ENCODE assay signal across 15 cellular contexts in the genomic region with DNA sequence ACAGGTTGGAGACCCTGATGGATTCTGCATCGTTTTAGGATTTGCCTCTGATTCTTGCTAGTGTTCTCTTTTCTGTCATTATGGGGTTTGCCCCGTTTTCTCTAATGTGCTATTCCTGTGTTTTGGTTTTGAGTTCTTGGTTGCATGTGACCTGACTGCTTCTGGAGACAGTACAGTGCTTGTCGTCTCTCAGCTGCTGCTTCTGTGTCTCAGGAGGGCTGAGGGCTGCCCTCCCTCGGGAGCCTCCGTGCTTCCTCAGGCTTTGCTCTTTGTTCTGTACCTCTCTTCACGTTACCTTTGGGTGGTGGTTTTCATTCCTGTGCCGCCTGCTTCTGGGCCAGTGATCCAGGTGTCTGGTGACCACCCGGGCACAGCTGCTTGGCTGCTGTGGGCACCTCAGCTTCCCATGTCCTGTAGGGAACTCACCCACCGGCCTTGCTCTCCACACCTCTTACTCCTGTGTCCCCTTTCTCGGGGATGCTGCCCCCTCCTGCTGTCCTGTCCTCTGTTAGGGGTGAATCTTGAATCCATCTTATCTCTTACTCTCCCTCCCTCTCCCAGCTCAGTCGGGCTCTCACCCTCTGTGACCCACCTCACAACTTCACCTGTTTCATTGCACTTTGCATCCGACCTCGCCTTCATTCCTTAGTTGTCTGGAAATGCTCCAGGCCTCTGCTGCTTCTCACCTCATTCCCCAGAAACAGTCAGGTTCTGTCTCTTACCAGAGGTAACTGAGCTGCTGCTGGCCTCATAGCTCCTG. TPM values are rescaled to one million over a fixed set of nuclear protein-coding genes. Genes with fewer than 3 reads are reported as not detected.
A peak's percentile ranks its signal among the peaks of the same experiment; 100 is the strongest.
DNase-seq lines count a peak whose midpoint lies in the region; ATAC-seq and TF ChIP-seq lines count a peak whose summit lies in the region.
"Had no signal": no experiment of that assay in that cellular context is flagged by ENCODE, and none has a peak within 500 bp of the region (broad histone marks: within the 10 kb centered on the region; RNA-seq: fewer than 3 reads in every experiment).

No MANE protein-coding gene starts in this region.

- POLR2A ChIA-PET in activated CD4-positive, alpha-beta memory T cell treated with anti-CD3 and anti-CD28 coated beads for 36 hours (lab: Charles Lee) = no interaction called here
- POLR2A ChIA-PET in activated CD4-positive, alpha-beta memory T cell treated with anti-CD3 and anti-CD28 coated beads, Interleukin-2, amount 10 ng/mL, durations not matched to agents 7 days and 5 days (lab: Charles Lee) = interaction anchor here (0.8 kb wide), 1 partner anchor 163 kb away, joined by 3 read pairs; no protein-coding TSS in a partner anchor

- H3K36me3 Mint-ChIP-seq in activated CD4-positive, alpha-beta memory T cell treated with anti-CD3 and anti-CD28 coated beads for 36 hours = peaks cover 41% of the 10 kb centered on the region
- peaks cover 69% of the 10 kb centered on the region for H3K36me3 Mint-ChIP-seq in activated CD4-positive, alpha-beta memory T cell treated with anti-CD3 and anti-CD28 coated beads, Interleukin-2, amount 10 ng/mL, durations not matched to agents 7 days and 5 days (ENCODE audit: low read depth)
- peaks cover 59% of the 10 kb centered on the region for H3K36me3 Mint-ChIP-seq in stimulated activated memory B cell treated with anti-CD40 and anti-IgM and Interleukin-4, amounts not matched to agents 10 μg/mL and 1 μg/mL and 100 μg/mL, for 72 hours

- no peak overlapping the region for H3K4me3 Mint-ChIP-seq in activated CD4-positive, alpha-beta memory T cell treated with anti-CD3 and anti-CD28 coated beads for 36 hours
- no peak overlapping the region for H3K4me3 Mint-ChIP-seq in activated CD4-positive, alpha-beta memory T cell treated with anti-CD3 and anti-CD28 coated beads, Interleukin-2, amount 10 ng/mL, durations not matched to agents 7 days and 5 days
- no peak overlapping the region for H3K4me3 Mint-ChIP-seq in stimulated activated memory B cell treated with anti-CD40 and anti-IgM and Interleukin-4, amounts not matched to agents 10 μg/mL and 1 μg/mL and 100 μg/mL, for 72 hours

- peak overlapping the region; percentile 59 for H3K27ac Mint-ChIP-seq in activated CD4-positive, alpha-beta memory T cell treated with anti-CD3 and anti-CD28 coated beads for 36 hours
- H3K27ac Mint-ChIP-seq in activated CD4-positive, alpha-beta memory T cell treated with anti-CD3 and anti-CD28 coated beads, Interleukin-2, amount 10 ng/mL, durations not matched to agents 7 days and 5 days = no peak overlapping the region
- H3K27ac Mint-ChIP-seq in stimulated activated memory B cell treated with anti-CD40 and anti-IgM and Interleukin-4, amounts not matched to agents 10 μg/mL and 1 μg/mL and 100 μg/mL, for 72 hours = peak overlapping the region; percentile 55

- no peak for DNase-seq in activated CD4-positive, alpha-beta memory T cell treated with anti-CD3 and anti-CD28 coated beads for 36 hours
- no peak for DNase-seq in activated CD4-positive, alpha-beta memory T cell treated with anti-CD3 and anti-CD28 coated beads, Interleukin-2, amount 10 ng/mL, durations not matched to agents 7 days and 5 days
- DNase-seq in SK-MEL-5 (ENCODE audit: low read depth, low spot score) = peak; percentile 66
- DNase-seq in epidermal melanocyte (ENCODE audit: insufficient read length, low spot score) = peak; percentile 57
- DNase-seq in foreskin keratinocyte = no peak
- no peak for DNase-seq in NK-92 (lab: John Stamatoyannopoulos, UW; ENCODE audit: unreplicated experiment)
- DNase-seq: ACHN, DMS79 treated with DMSO at 0.1 percent for 48 hours, left ventricle myocardium superior, NCI-H1105 treated with DMSO at 0.1 percent for 48 hours, NCI-H524, occipital lobe had no signal

- H3K4me1 ChIP-seq in foreskin keratinocyte = no peaks in the 10 kb centered on the region

- in situ Hi-C loops in SK-MEL-5 (cut with HindIII; ENCODE audit: low pct_unique_long_range_greater_than_20kb, low sequenced_read_pairs) = no loop called here

- no peak for ATAC-seq in stimulated activated memory B cell treated with anti-CD40 and anti-IgM and Interleukin-4, amounts not matched to agents 10 μg/mL and 1 μg/mL and 100 μg/mL, for 72 hours
- ATAC-seq in foreskin keratinocyte (no peak), HG02678 (IDR thresholded peaks at IDR 0.05; ENCODE audit: unreplicated experiment) (no peak)
- ATAC-seq: left ventricle myocardium superior had no signal

- H3K27me3 Mint-ChIP-seq in activated CD4-positive, alpha-beta memory T cell treated with anti-CD3 and anti-CD28 coated beads for 36 hours = no peaks in the 10 kb centered on the region
- H3K27me3 Mint-ChIP-seq in activated CD4-positive, alpha-beta memory T cell treated with anti-CD3 and anti-CD28 coated beads, Interleukin-2, amount 10 ng/mL, durations not matched to agents 7 days and 5 days = no peaks in the 10 kb centered on the region
- no peaks in the 10 kb centered on the region for H3K27me3 Mint-ChIP-seq in stimulated activated memory B cell treated with anti-CD40 and anti-IgM and Interleukin-4, amounts not matched to agents 10 μg/mL and 1 μg/mL and 100 μg/mL, for 72 hours

- intact Hi-C loops in activated CD4-positive, alpha-beta memory T cell treated with anti-CD3 and anti-CD28 coated beads for 36 hours (cut with micrococcal nuclease) = no loop called here

- H3K27me3 ChIP-seq in foreskin keratinocyte = no peaks in the 10 kb centered on the region
- H3K27me3 ChIP-seq: vagina had no signal

- no peak overlapping the region for H3K27ac ChIP-seq in foreskin keratinocyte
- H3K27ac ChIP-seq: vagina had no signal

- H3K4me1 Mint-ChIP-seq in activated CD4-positive, alpha-beta memory T cell treated with anti-CD3 and anti-CD28 coated beads for 36 hours (ENCODE audit: low read depth) = peaks cover 55% of the 10 kb centered on the region
- H3K4me1 Mint-ChIP-seq in activated CD4-positive, alpha-beta memory T cell treated with anti-CD3 and anti-CD28 coated beads, Interleukin-2, amount 10 ng/mL, durations not matched to agents 7 days and 5 days = peaks cover 35% of the 10 kb centered on the region
- peaks cover 46% of the 10 kb centered on the region for H3K4me1 Mint-ChIP-seq in stimulated activated memory B cell treated with anti-CD40 and anti-IgM and Interleukin-4, amounts not matched to agents 10 μg/mL and 1 μg/mL and 100 μg/mL, for 72 hours

- CTCF ChIA-PET in activated CD4-positive, alpha-beta memory T cell treated with anti-CD3 and anti-CD28 coated beads for 36 hours (lab: Charles Lee) = interaction anchor here (0.8 kb wide), 1 partner anchor 163 kb away, joined by 3 read pairs; no protein-coding TSS in a partner anchor
- CTCF ChIA-PET in activated CD4-positive, alpha-beta memory T cell treated with anti-CD3 and anti-CD28 coated beads, Interleukin-2, amount 10 ng/mL, durations not matched to agents 7 days and 5 days (lab: Charles Lee) = interaction anchor here (1.5 kb wide), 1 partner anchor 163 kb away, joined by 6 read pairs; no protein-coding TSS in a partner anchor

- no peak for TF ChIP-seq CTCF in foreskin keratinocyte (conservative IDR thresholded peaks at IDR 0.05)

- H3K9me3 Mint-ChIP-seq in activated CD4-positive, alpha-beta memory T cell treated with anti-CD3 and anti-CD28 coated beads for 36 hours = no peaks in the 10 kb centered on the region
- H3K9me3 Mint-ChIP-seq in activated CD4-positive, alpha-beta memory T cell treated with anti-CD3 and anti-CD28 coated beads, Interleukin-2, amount 10 ng/mL, durations not matched to agents 7 days and 5 days = no peaks in the 10 kb centered on the region
- no peaks in the 10 kb centered on the region for H3K9me3 Mint-ChIP-seq in stimulated activated memory B cell treated with anti-CD40 and anti-IgM and Interleukin-4, amounts not matched to agents 10 μg/mL and 1 μg/mL and 100 μg/mL, for 72 hours

RNA-seq across cellular contexts. Expression of a gene that starts 33.2 kb away (rescaled TPM):
- 10 to 100 TPM; 49.3 to 52.5 TPM for total RNA-seq in activated CD4-positive, alpha-beta memory T cell treated with anti-CD3 and anti-CD28 coated beads for 36 hours
- total RNA-seq in activated CD4-positive, alpha-beta memory T cell treated with anti-CD3 and anti-CD28 coated beads, Interleukin-2, amount 10 ng/mL, durations not matched to agents 7 days and 5 days = 10 to 100 TPM; 63.3 to 63.8 TPM
- 62.8 and 63.7 TPM in 2 replicates for total RNA-seq in SK-MEL-5 (2014; rRNA removed; shearing (Covaris generic))
- 41.0 and 53.1 TPM in 2 replicates for polyA plus RNA-seq in SK-MEL-5 (2015; cell fraction: cytosol; rRNA removed)
- polyA plus RNA-seq in SK-MEL-5 (2015; cell fraction: nucleus; rRNA removed) = 50.3 and 52.0 TPM in 2 replicates
- total RNA-seq in foreskin keratinocyte = 33.4 and 35.4 TPM in 2 replicates
- polyA plus RNA-seq in foreskin keratinocyte = 26.3 and 27.8 TPM in 2 replicates

Comparison
In these comparisons a context has a peak if more than half of its experiments do, and no peak if none do; other contexts are left out.
1. DNase-seq: peak in SK-MEL-5 (single experiment) and epidermal melanocyte (single experiment); none in activated CD4-positive, alpha-beta memory T cell treated with anti-CD3 and anti-CD28 coated beads for 36 hours (single experiment), activated CD4-positive, alpha-beta memory T cell treated with anti-CD3 and anti-CD28 coated beads, Interleukin-2, amount 10 ng/mL, durations not matched to agents 7 days and 5 days (single experiment), foreskin keratinocyte (0 of 2) and NK-92 (single experiment).